Comparison of ENCODE assay signal across 17 cellular contexts in genomic region chr11:10005955-10006525, GRCh38.
A peak's percentile ranks its signal among the peaks of the same experiment; 100 is the strongest.
DNase-seq lines count a peak whose midpoint lies in the region; ATAC-seq and TF ChIP-seq lines count a peak whose summit lies in the region.
"Had no signal": no experiment of that assay in that cellular context is flagged by ENCODE, and none has a peak within 500 bp of the region (broad histone marks: within the 10 kb centered on the region; RNA-seq: fewer than 3 reads in every experiment).

No MANE protein-coding gene starts in this region.

- peaks cover 23% of the 10 kb centered on the region for H3K36me3 ChIP-seq in endodermal cell (ENCODE audit: control insufficient read depth, insufficient read depth, low read length)
- H3K36me3 ChIP-seq in upper lobe of right lung = no peaks in the 10 kb centered on the region
- no peaks in the 10 kb centered on the region for H3K36me3 ChIP-seq in naive thymus-derived CD4-positive, alpha-beta T cell (ENCODE audit: control insufficient read depth in 2 of 3, insufficient read depth in 3 of 3, low read length in 3 of 3)

- H3K4me3 ChIP-seq in endodermal cell (ENCODE audit: low read length) (peak overlapping the region; percentile 66), upper lobe of right lung (no peak overlapping the region)
- H3K4me3 ChIP-seq in naive thymus-derived CD4-positive, alpha-beta T cell (ENCODE audit: low read length) = no peak overlapping the region
- H3K4me3 ChIP-seq: MG63 had no signal

- H3K9me3 Mint-ChIP-seq in endodermal cell = peaks cover 75% of the 10 kb centered on the region
- peaks cover 6 to 39% (median 13%) of the 10 kb centered on the region in 11 donors for H3K9me3 Mint-ChIP-seq in naive thymus-derived CD4-positive, alpha-beta T cell

- CTCF ChIA-PET in naive thymus-derived CD4-positive, alpha-beta T cell (lab: Charles Lee) = no interaction called here

- H3K27me3 Mint-ChIP-seq in endodermal cell (ENCODE audit: insufficient read depth) = no peaks in the 10 kb centered on the region
- H3K27me3 Mint-ChIP-seq in naive thymus-derived CD4-positive, alpha-beta T cell = no peaks in the 10 kb centered on the region

- no peaks in the 10 kb centered on the region for H3K4me1 ChIP-seq in endodermal cell (ENCODE audit: control insufficient read depth, insufficient read depth, low read length)
- no peaks in the 10 kb centered on the region for H3K4me1 ChIP-seq in upper lobe of right lung
- no peaks in the 10 kb centered on the region for H3K4me1 ChIP-seq in naive thymus-derived CD4-positive, alpha-beta T cell (ENCODE audit: control insufficient read depth in 2 of 2, insufficient read depth in 2 of 2, low read length in 2 of 2)

- peaks cover 46% of the 10 kb centered on the region for H3K36me3 Mint-ChIP-seq in endodermal cell (ENCODE audit: low read depth)
- H3K36me3 Mint-ChIP-seq in naive thymus-derived CD4-positive, alpha-beta T cell = peaks cover 0 to 22% (median 0%) of the 10 kb centered on the region in 5 donors

- intact Hi-C loops in upper lobe of right lung (cut with DNase I) = no loop called here
- intact Hi-C loops in naive thymus-derived CD4-positive, alpha-beta T cell (cut with micrococcal nuclease) = no loop called here

- H3K9me3 ChIP-seq in endodermal cell (ENCODE audit: control insufficient read depth, low read length) = peaks cover 94% of the 10 kb centered on the region
- peaks cover 2% of the 10 kb centered on the region for H3K9me3 ChIP-seq in upper lobe of right lung
- peaks cover 0 to 14% (median 6%) of the 10 kb centered on the region in 3 experiments for H3K9me3 ChIP-seq in naive thymus-derived CD4-positive, alpha-beta T cell (ENCODE audit: control insufficient read depth in 2 of 3, low read length in 3 of 3)

- H3K27ac Mint-ChIP-seq in endodermal cell = no peak overlapping the region
- no peak overlapping the region for H3K27ac Mint-ChIP-seq in naive thymus-derived CD4-positive, alpha-beta T cell

- 94% methylated on average over 5 of the region's 5 CpGs; no CpG with 5 or more reads in 1 of the 2 experiments for WGBS in endodermal cell (ENCODE audit: insufficient coverage in 1 of 2, insufficient read length in 1 of 2), 2 experiments

- H3K9ac ChIP-seq in endodermal cell (ENCODE audit: extremely low read depth, low read length, poor library complexity, severe bottlenecking) = no peak overlapping the region
- H3K9ac ChIP-seq: KMS-11 had no signal

- H3K4me1 Mint-ChIP-seq in endodermal cell = peaks cover 11% of the 10 kb centered on the region
- peaks cover 0 to 1% (median 0%) of the 10 kb centered on the region in 7 donors for H3K4me1 Mint-ChIP-seq in naive thymus-derived CD4-positive, alpha-beta T cell

- H3K4me3 Mint-ChIP-seq in endodermal cell = no peak overlapping the region
- H3K4me3 Mint-ChIP-seq in naive thymus-derived CD4-positive, alpha-beta T cell = no peak overlapping the region

- no peaks in the 10 kb centered on the region for H3K27me3 ChIP-seq in endodermal cell (ENCODE audit: control insufficient read depth, insufficient read depth, low read length, poor library complexity, severe bottlenecking)
- H3K27me3 ChIP-seq in upper lobe of right lung = no peaks in the 10 kb centered on the region
- H3K27me3 ChIP-seq in naive thymus-derived CD4-positive, alpha-beta T cell (ENCODE audit: control insufficient read depth in 2 of 2, insufficient read depth in 2 of 2, low read length in 2 of 2) = no peaks in the 10 kb centered on the region
- H3K27me3 ChIP-seq: MG63 had no signal

- peak; percentile 20 for ATAC-seq in upper lobe of right lung
- no peak for ATAC-seq in naive thymus-derived CD4-positive, alpha-beta T cell
- ATAC-seq in HG02938 (IDR thresholded peaks at IDR 0.05; ENCODE audit: unreplicated experiment) = no peak
- ATAC-seq: HCT116 had no signal

- TF ChIP-seq CTCF in endodermal cell (conservative IDR thresholded peaks at IDR 0.05) (no peak), upper lobe of right lung (IDR thresholded peaks at IDR 0.05) (no peak)

- H3K27ac ChIP-seq in endodermal cell (ENCODE audit: low read depth, low read length) (no peak overlapping the region), upper lobe of right lung (no peak overlapping the region)
- H3K27ac ChIP-seq in naive thymus-derived CD4-positive, alpha-beta T cell (ENCODE audit: low read depth, low read length) = no peak overlapping the region
- H3K27ac ChIP-seq: C4-2B, HL-60, KMS-11 had no signal

- POLR2A ChIA-PET in naive thymus-derived CD4-positive, alpha-beta T cell (lab: Charles Lee) = no interaction called here

- DNase-seq in NCI-H2227 (lab: John Stamatoyannopoulos, UW; ENCODE audit: unreplicated experiment) (peak; percentile 49), NCI-H2227 treated with DMSO at 0.1 percent for 48 hours (lab: John Stamatoyannopoulos, UW) (no peak), NCI-H82 treated with DMSO at 0.1 percent for 48 hours (lab: John Stamatoyannopoulos, UW; ENCODE audit: unreplicated experiment) (peak; percentile 95), endodermal cell (no peak), upper lobe of right lung (no peak), T1000 (lab: John Stamatoyannopoulos, UW) (no peak)
- DNase-seq in naive thymus-derived CD4-positive, alpha-beta T cell = no peak
- DNase-seq: MG63, NCI-H1092 treated with DMSO at 0.1 percent for 48 hours, NCI-H187, NCI-H226, SIG-M5 had no signal

Comparison
In these comparisons a context has a peak if more than half of its experiments do, and no peak if none do; other contexts are left out.
1. DNase-seq: peak in NCI-H2227 (single experiment) and NCI-H82 treated with DMSO at 0.1 percent for 48 hours (single experiment); none in NCI-H2227 treated with DMSO at 0.1 percent for 48 hours (single experiment), endodermal cell (single experiment), upper lobe of right lung (single experiment), naive thymus-derived CD4-positive, alpha-beta T cell (0 of 9) and T1000 (single experiment).